Comparison of ENCODE assay signal across 9 cellular contexts in the genomic region with DNA sequence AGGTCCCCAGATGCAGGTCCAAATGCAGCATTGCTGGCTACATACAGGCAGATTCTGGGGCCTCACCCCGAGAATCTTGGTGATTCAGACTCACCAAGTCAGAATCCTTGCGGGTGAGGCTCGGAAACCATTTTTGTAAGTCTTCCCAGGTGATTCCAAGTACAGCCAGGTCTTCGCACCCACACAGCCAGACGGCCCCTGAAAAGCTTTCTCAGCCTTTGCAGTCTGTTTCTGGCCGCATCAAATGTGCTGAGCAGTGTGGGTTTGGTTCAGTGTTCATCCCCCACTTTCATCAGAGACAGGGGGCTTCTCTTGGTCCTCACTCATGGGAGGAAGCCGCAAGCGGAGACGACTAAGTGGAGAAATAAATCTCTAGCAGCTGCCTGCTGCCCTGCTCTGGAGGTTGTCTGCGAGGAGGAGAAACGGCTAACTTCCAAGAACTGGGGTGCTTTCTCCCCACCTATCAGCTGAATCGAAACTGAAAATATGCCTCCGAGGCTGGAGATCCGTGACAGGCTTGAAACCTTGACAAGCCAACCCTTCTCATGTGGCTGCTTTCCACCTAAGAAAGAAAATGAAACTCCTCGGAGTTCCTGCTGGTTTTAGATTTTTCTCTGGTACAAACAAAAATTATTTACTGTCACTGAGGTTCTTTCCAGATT. TPM values are rescaled to one million over a fixed set of nuclear protein-coding genes. Genes with fewer than 3 reads are reported as not detected.
A peak's percentile ranks its signal among the peaks of the same experiment; 100 is the strongest.
DNase-seq lines count a peak whose midpoint lies in the region; ATAC-seq, FAIRE-seq and TF ChIP-seq lines count a peak whose summit lies in the region.
"Had no signal": no experiment of that assay in that cellular context is flagged by ENCODE, and none has a peak within 500 bp of the region (broad histone marks: within the 10 kb centered on the region; RNA-seq: fewer than 3 reads in every experiment).

No MANE protein-coding gene starts in this region.

- H3K36me3 Mint-ChIP-seq in T-helper 1 cell treated with Interleukin-12 subunit alpha and Interleukin-12 subunit beta and Interleukin-4 antibody, amounts not matched to agents 30 μg/mL and 1 μg/mL, for 36 hours (ENCODE audit: low read depth): peaks cover 41% of the 10 kb centered on the region
- H3K36me3 Mint-ChIP-seq: brain had no signal

- H3K27me3 ChIP-seq in body of pancreas: no peaks in the 10 kb centered on the region

- TF ChIP-seq POLR2A in GM18526 (IDR thresholded peaks at IDR 0.05; ENCODE audit: extremely low read depth, insufficient read length) (peak; percentile 62), body of pancreas (IDR thresholded peaks at IDR 0.05) (no peak), H54 (IDR thresholded peaks at IDR 0.05; ENCODE audit: low read depth, low read length) (no peak)

- peak overlapping the region in 2 of 4 donors; percentile 4 to 19 for H3K27ac ChIP-seq in body of pancreas

- H3K36me3 ChIP-seq in body of pancreas (replicated peaks in 1 of 2; ENCODE audit: insufficient read depth in 1 of 2, low read depth in 2 of 2) (no peaks in the 10 kb centered on the region), mucosa of descending colon (ENCODE audit: low read depth) (no peaks in the 10 kb centered on the region)

- DNase-seq in body of pancreas (no peak), mucosa of descending colon (peak in 1 of 3 donors; percentile 66), H54 (ENCODE audit: insufficient read length, low spot score) (no peak), retina (no peak)
- peak; percentile 68 for DNase-seq in stimulated activated naive CD8-positive, alpha-beta T cell treated with anti-CD3 and anti-CD28 coated beads, Interleukin-15, Interleukin-2, amounts not matched to agents 100 U/mL and 50 U/mL, for 24 hours

- intact Hi-C loops in body of pancreas (cut with DNase I) (no loop called here), mucosa of descending colon (cut with DNase I, micrococcal nuclease) (no loop called here)

- WGBS in body of pancreas, 2 donors: 57 to 70% methylated on average over 15 of the region's 15 CpGs

- H3K9me3 Mint-ChIP-seq in T-helper 1 cell treated with Interleukin-12 subunit alpha and Interleukin-12 subunit beta and Interleukin-4 antibody, amounts not matched to agents 30 μg/mL and 1 μg/mL, for 36 hours: no peaks in the 10 kb centered on the region

- ATAC-seq in HG02973 (IDR thresholded peaks at IDR 0.05; ENCODE audit: unreplicated experiment) (peak; percentile 90), body of pancreas (peak; percentile 55), mucosa of descending colon (peak; percentile 78)
- ATAC-seq in stimulated activated naive CD8-positive, alpha-beta T cell treated with anti-CD3 and anti-CD28 coated beads, Interleukin-15, Interleukin-2, amounts not matched to agents 100 U/mL and 50 U/mL, for 24 hours: peak; percentile 84

- H3K27me3 Mint-ChIP-seq in T-helper 1 cell treated with Interleukin-12 subunit alpha and Interleukin-12 subunit beta and Interleukin-4 antibody, amounts not matched to agents 30 μg/mL and 1 μg/mL, for 36 hours (ENCODE audit: low read depth): no peaks in the 10 kb centered on the region

- H3K9me3 ChIP-seq in body of pancreas: no peaks in the 10 kb centered on the region
- H3K9me3 ChIP-seq in mucosa of descending colon: no peaks in the 10 kb centered on the region

- peak overlapping the region; percentile 96 for H3K4me3 Mint-ChIP-seq in T-helper 1 cell treated with Interleukin-12 subunit alpha and Interleukin-12 subunit beta and Interleukin-4 antibody, amounts not matched to agents 30 μg/mL and 1 μg/mL, for 36 hours

- no peaks in the 10 kb centered on the region for H3K4me1 ChIP-seq in body of pancreas
- peaks cover 35% of the 10 kb centered on the region for H3K4me1 ChIP-seq in mucosa of descending colon (ENCODE audit: low read depth)

- FAIRE-seq in H54 (lab: Jason Lieb, UNC): no peak

- no peak overlapping the region for H3K4me3 ChIP-seq in body of pancreas
- no peak overlapping the region for H3K4me3 ChIP-seq in mucosa of descending colon

- peaks cover 51% of the 10 kb centered on the region for H3K4me1 Mint-ChIP-seq in T-helper 1 cell treated with Interleukin-12 subunit alpha and Interleukin-12 subunit beta and Interleukin-4 antibody, amounts not matched to agents 30 μg/mL and 1 μg/mL, for 36 hours (ENCODE audit: low read depth)

- H3K27ac Mint-ChIP-seq in T-helper 1 cell treated with Interleukin-12 subunit alpha and Interleukin-12 subunit beta and Interleukin-4 antibody, amounts not matched to agents 30 μg/mL and 1 μg/mL, for 36 hours: peak overlapping the region; percentile 98

- TF ChIP-seq CTCF in body of pancreas (IDR thresholded peaks at IDR 0.05): no peak
- TF ChIP-seq CTCF in mucosa of descending colon (IDR thresholded peaks at IDR 0.05): no peak

RNA-seq across cellular contexts. Expression of a gene that starts 8.9 kb away (rescaled TPM):
- 10 to 100 TPM; 18.7 to 46.5 TPM for total RNA-seq in body of pancreas
- 10 to 100 TPM; 13.6 to 19.0 (median 14.2) TPM for total RNA-seq in mucosa of descending colon

RNA-seq across cellular contexts. Expression of a gene that starts 20.5 kb away (rescaled TPM):
- total RNA-seq in body of pancreas (10 to 100 TPM; 17.8 to 21.3 TPM), mucosa of descending colon (10 to 100 TPM; 75.1 to 83.8 (median 80.8) TPM)
